ENCODE assay signal across 8 cellular contexts in genomic region chr19:16587031-16588023, GRCh38. TPM values are rescaled to one million over a fixed set of nuclear protein-coding genes. Genes with fewer than 3 reads are reported as not detected.
DNase-seq lines count a peak whose midpoint lies in the region; ATAC-seq and TF ChIP-seq lines count a peak whose summit lies in the region.

No MANE protein-coding gene starts in this region.

- POLR2A ChIA-PET in CD8-positive, alpha-beta memory T cell (lab: Charles Lee): interaction anchor here (0.6 to 3.0 kb wide), 9 partner anchors 14 to 405 kb away, joined by 3 to 15 read pairs (median 4); partner anchors contain the start of genes MED26 and SLC35E1

- peaks cover 74 to 94% (median 88%) of the 10 kb centered on the region in 3 donors for H3K4me1 Mint-ChIP-seq in CD8-positive, alpha-beta memory T cell

- H3K27ac Mint-ChIP-seq in CD8-positive, alpha-beta memory T cell: peak overlapping the region; percentile 81 to 100 (median 97)

- no peaks in the 10 kb centered on the region for H3K36me3 Mint-ChIP-seq in CD8-positive, alpha-beta memory T cell

- H3K27ac ChIP-seq in CD8-positive, alpha-beta memory T cell (ENCODE audit: low read depth, low read length): peak overlapping the region; percentile 39
- peak overlapping the region; percentile 10 to 55 (median 46) for H3K27ac ChIP-seq in esophagus muscularis mucosa (replicated peaks in 1 of 4)
- peak overlapping the region; percentile 93 for H3K27ac ChIP-seq in psoas muscle

- no peaks in the 10 kb centered on the region for H3K9me3 Mint-ChIP-seq in CD8-positive, alpha-beta memory T cell

- TF ChIP-seq EP300 in esophagus muscularis mucosa (IDR thresholded peaks at IDR 0.05): no peak

- no peaks in the 10 kb centered on the region for H3K9me3 ChIP-seq in CD8-positive, alpha-beta memory T cell (ENCODE audit: low read length)
- H3K9me3 ChIP-seq in esophagus muscularis mucosa (no peaks in the 10 kb centered on the region), psoas muscle (no peaks in the 10 kb centered on the region)

- intact Hi-C loops in esophagus muscularis mucosa (cut with DNase I) (no loop called here), psoas muscle (cut with DNase I) (loop anchor here (5.0 kb wide), 2 partner anchors 35 to 40 kb away; partner anchors contain the start of gene MED26 (in 1 of the 2))

- no peak for TF ChIP-seq POLR2A in esophagus muscularis mucosa (IDR thresholded peaks at IDR 0.05; ENCODE audit: low read depth)

- CTCF ChIA-PET in CD8-positive, alpha-beta memory T cell (lab: Charles Lee): interaction anchor here (0.5 to 2.5 kb wide), 7 partner anchors 10 to 120 kb away, joined by 3 to 6 read pairs (median 3); partner anchors contain the start of gene MED26

- peak overlapping the region; percentile 52 for H3K4me3 ChIP-seq in CD8-positive, alpha-beta memory T cell (ENCODE audit: low read length)
- H3K4me3 ChIP-seq in esophagus muscularis mucosa (peak overlapping the region; percentile 15 to 37 (median 20)), psoas muscle (peak overlapping the region; percentile 36)

- WGBS in esophagus muscularis mucosa: 33% methylated on average over 10 of the region's 23 CpGs
- 39 to 49% (median 43%) methylated on average over 22 to 23 of the region's 23 CpGs for WGBS in psoas muscle, 3 donors

- no peaks in the 10 kb centered on the region for H3K27me3 ChIP-seq in CD8-positive, alpha-beta memory T cell (ENCODE audit: insufficient read depth, low read length, poor library complexity, severe bottlenecking)
- H3K27me3 ChIP-seq in esophagus muscularis mucosa: no peaks in the 10 kb centered on the region
- no peaks in the 10 kb centered on the region for H3K27me3 ChIP-seq in psoas muscle (ENCODE audit: insufficient read depth in 3 of 3, low read length in 2 of 3)

- no peak for ATAC-seq in psoas muscle
- ATAC-seq in GM21360 (IDR thresholded peaks at IDR 0.05; ENCODE audit: unreplicated experiment): no peak

- H3K27me3 Mint-ChIP-seq in CD8-positive, alpha-beta memory T cell: peaks cover 0 to 4% of the 10 kb centered on the region in 2 donors

- H3K4me3 Mint-ChIP-seq in CD8-positive, alpha-beta memory T cell: peak overlapping the region; percentile 74 to 92 (median 80)

- peak; percentile 44 to 80 (median 62) for DNase-seq in CD8-positive, alpha-beta memory T cell
- DNase-seq in NAMALWA (ENCODE audit: low spot score) (peak; percentile 96), esophagus muscularis mucosa (ENCODE audit: extremely low spot score) (no peak), psoas muscle (no peak), HT-29 (ENCODE audit: low spot score) (no peak), GM10266 (ENCODE audit: extremely low spot score) (no peak)
- DNase-seq in activated CD8-positive, alpha-beta memory T cell treated with anti-CD3 and anti-CD28 coated beads, Interleukin-2, amount 50 U/mL, for 1 hour (ENCODE audit: extremely low read depth): peak; percentile 45

- H3K4me1 ChIP-seq in CD8-positive, alpha-beta memory T cell (ENCODE audit: insufficient read depth, low read length): peaks cover 74% of the 10 kb centered on the region
- H3K4me1 ChIP-seq in esophagus muscularis mucosa (peaks cover 82 to 92% (median 89%) of the 10 kb centered on the region in 4 donors), psoas muscle (peaks cover 85% of the 10 kb centered on the region)

- H3K36me3 ChIP-seq in CD8-positive, alpha-beta memory T cell (ENCODE audit: insufficient read depth, low read length): no peaks in the 10 kb centered on the region
- peaks cover 0 to 4% (median 0%) of the 10 kb centered on the region in 4 donors for H3K36me3 ChIP-seq in esophagus muscularis mucosa
- no peaks in the 10 kb centered on the region for H3K36me3 ChIP-seq in psoas muscle (ENCODE audit: insufficient read depth in 1 of 2, low read depth in 1 of 2)

- TF ChIP-seq CTCF in esophagus muscularis mucosa (IDR thresholded peaks at IDR 0.05) (no peak), psoas muscle (IDR thresholded peaks at IDR 0.05) (no peak), GM10266 (IDR thresholded peaks at IDR 0.05; ENCODE audit: control insufficient read depth, insufficient read depth, low read depth, missing control alignments) (no peak)

RNA-seq across cellular contexts. Expression of gene SLC35E1, which starts 15.1 kb away (rescaled TPM):
- 10 to 100 TPM; 41.9 to 43.8 TPM for total RNA-seq in CD8-positive, alpha-beta memory T cell
- 30.6 TPM for polyA plus RNA-seq in CD8-positive, alpha-beta memory T cell
- total RNA-seq in esophagus muscularis mucosa (10 to 100 TPM; 22.8 to 39.7 (median 34.0) TPM), psoas muscle (10 to 100 TPM; 25.6 to 40.7 (median 26.9) TPM)
- 10 to 100 TPM; 17.1 to 42.1 (median 32.8) TPM for polyA plus RNA-seq in psoas muscle
- total RNA-seq in HT-29 (2014; rRNA removed; shearing (Covaris generic)): 16.8 and 23.4 TPM in 2 replicates

RNA-seq across cellular contexts. Expression of gene MED26, which starts 40.7 kb away (rescaled TPM):
- 10 to 100 TPM; 14.7 to 17.1 TPM for total RNA-seq in CD8-positive, alpha-beta memory T cell
- polyA plus RNA-seq in CD8-positive, alpha-beta memory T cell: 3.1 TPM
- total RNA-seq in esophagus muscularis mucosa (10 to 100 TPM in 2 of 4 donors, 1 to 10 TPM in 2; 4.2 to 11.7 (median 8.8) TPM), psoas muscle (1 to 10 TPM; 4.8 to 9.6 (median 5.5) TPM)
- 1 to 10 TPM; 5.1 to 8.7 (median 5.2) TPM for polyA plus RNA-seq in psoas muscle
- total RNA-seq in HT-29 (2014; rRNA removed; shearing (Covaris generic)): 9.6 and 12.5 TPM in 2 replicates

RNA-seq across cellular contexts. Expression of gene CHERP, which starts 45.1 kb away (rescaled TPM):
- total RNA-seq in CD8-positive, alpha-beta memory T cell: 10 to 100 TPM; 73.1 to 74.2 TPM
- 20.3 TPM for polyA plus RNA-seq in CD8-positive, alpha-beta memory T cell
- 10 to 100 TPM in 3 of 4 donors, 1 to 10 TPM in 1; 9.1 to 18.0 (median 12.9) TPM for total RNA-seq in esophagus muscularis mucosa
- 10 to 100 TPM; 30.1 to 36.2 (median 33.5) TPM for total RNA-seq in psoas muscle
- polyA plus RNA-seq in psoas muscle: 10 to 100 TPM; 17.0 to 28.1 (median 25.0) TPM
- total RNA-seq in HT-29 (2014; rRNA removed; shearing (Covaris generic)): 8.8 and 10.7 TPM in 2 replicates

Comparison
In these comparisons a context has a peak if more than half of its experiments do, and no peak if none do; other contexts are left out.
1. DNase-seq: peak in CD8-positive, alpha-beta memory T cell (5 of 5), NAMALWA (single experiment) and activated CD8-positive, alpha-beta memory T cell treated with anti-CD3 and anti-CD28 coated beads, Interleukin-2, amount 50 U/mL, for 1 hour (single experiment); none in esophagus muscularis mucosa (single experiment), psoas muscle (0 of 2), HT-29 (single experiment) and GM10266 (single experiment).
2. H3K27ac ChIP-seq: peak in every context shown above with its lines; median percentile 93 in psoas muscle; 46 in esophagus muscularis mucosa; 39 in CD8-positive, alpha-beta memory T cell.
3. Peak in every context shown above with its lines, with median percentiles within 50 percentile points of each other: H3K4me3 ChIP-seq.